Comparison of ENCODE assay signal across 22 cellular contexts in genomic region chr5:158482201-158482600, GRCh38.
"Had no signal": no experiment of that assay in that cellular context is flagged by ENCODE, and none has a peak within 500 bp of the region (broad histone marks: within the 10 kb centered on the region; RNA-seq: fewer than 3 reads in every experiment).

No MANE protein-coding gene starts in this region.

- H3K4me3 ChIP-seq: transverse colon had no signal

- DNase-seq: activated CD4-positive, alpha-beta T cell treated with anti-CD3 and anti-CD28 coated beads, Interleukin-2, amount 10 ng/mL, durations not matched to agents 7 days and 5 days; activated CD8-positive, alpha-beta memory T cell treated with anti-CD3 and anti-CD28 coated beads, Interleukin-2, amount 10 ng/mL, durations not matched to agents 7 days and 5 days; activated CD8-positive, alpha-beta T cell treated with anti-CD3 and anti-CD28 coated beads for 36 hours; activated gamma-delta T cell; activated T-cell treated with anti-CD3 and anti-CD28 coated beads for 4 hours; aorta; caudate nucleus; effector CD4-positive, alpha-beta T cell; erythroblast; glutamatergic neuron; mesenchymal stem cell; small intestine; stimulated activated CD4-positive, alpha-beta T cell treated with anti-CD3 and anti-CD28 coated beads, Interleukin-15, amount 100 ng/mL, for 24 hours; stimulated activated naive B cell treated with anti-CD40 and anti-IgM and Interleukin-4, amounts not matched to agents 10 μg/mL and 1 μg/mL and 100 μg/mL, for 72 hours; T-helper 2 cell; transverse colon had no signal

- H3K27me3 ChIP-seq: transverse colon had no signal

- H3K36me3 ChIP-seq: transverse colon had no signal

- ATAC-seq: activated CD4-positive, CD25-positive, alpha-beta regulatory T cell treated with anti-CD3 and anti-CD28 coated beads, Interleukin-2, amount 50 U/mL, for 24 hours; activated CD8-positive, alpha-beta memory T cell treated with anti-CD3 and anti-CD28 coated beads, Interleukin-2, amount 10 ng/mL, durations not matched to agents 7 days and 5 days; activated CD8-positive, alpha-beta T cell treated with anti-CD3 and anti-CD28 coated beads for 36 hours; sciatic nerve; stimulated activated naive B cell treated with anti-CD40 and anti-IgM and Interleukin-4, amounts not matched to agents 10 μg/mL and 1 μg/mL and 100 μg/mL, for 72 hours had no signal

- H3K9me3 ChIP-seq: transverse colon had no signal

- FAIRE-seq: endometrium, frontal cortex, islet of Langerhans, small intestine, urothelium cell line had no signal
